Comparison of ENCODE assay signal across 9 cellular contexts in genomic region chr6:17392978-17393334, GRCh38. TPM values are rescaled to one million over a fixed set of nuclear protein-coding genes. Genes with fewer than 3 reads are reported as not detected.
DNase-seq lines count a peak whose midpoint lies in the region; ATAC-seq and TF ChIP-seq lines count a peak whose summit lies in the region.
"Had no signal": no experiment of that assay in that cellular context is flagged by ENCODE, and none has a peak within 500 bp of the region (broad histone marks: within the 10 kb centered on the region; RNA-seq: fewer than 3 reads in every experiment).

No MANE protein-coding gene starts in this region.

- CTCF ChIA-PET in T-cell (lab: Charles Lee) = no interaction called here

- H4K20me1 ChIP-seq in BLaER1 = no peaks in the 10 kb centered on the region

- ATAC-seq in T-cell (replicated peaks in 1 of 4) = no peak
- ATAC-seq in gastroesophageal sphincter = peak; percentile 3
- ATAC-seq in stimulated activated naive B cell treated with anti-CD40 and anti-IgM and Interleukin-4, amounts not matched to agents 10 μg/mL and 1 μg/mL and 100 μg/mL, for 72 hours (replicated peaks) = no peak

- no peak for TF ChIP-seq POLR2A in gastroesophageal sphincter (IDR thresholded peaks at IDR 0.05)
- TF ChIP-seq POLR2A in ovary (IDR thresholded peaks at IDR 0.05) = no peak

- peaks cover 15% of the 10 kb centered on the region for H3K4me1 ChIP-seq in BLaER1
- H3K4me1 ChIP-seq in gastroesophageal sphincter = peaks cover 0 to 23% (median 7%) of the 10 kb centered on the region in 3 donors
- H3K4me1 ChIP-seq in ovary (ENCODE audit: insufficient read depth) = no peaks in the 10 kb centered on the region

- H3K27ac ChIP-seq in BLaER1 (no peak overlapping the region), gastroesophageal sphincter (peak overlapping the region; percentile 85 to 98 (median 96)), ovary (peak overlapping the region in 1 of 2 donors; percentile 46)

- H3K36me3 Mint-ChIP-seq in T-cell = no peaks in the 10 kb centered on the region
- no peaks in the 10 kb centered on the region for H3K36me3 Mint-ChIP-seq in stimulated activated naive B cell treated with anti-CD40 and anti-IgM and Interleukin-4, amounts not matched to agents 10 μg/mL and 1 μg/mL and 100 μg/mL, for 72 hours

- H3K36me3 ChIP-seq in BLaER1 (no peaks in the 10 kb centered on the region), gastroesophageal sphincter (no peaks in the 10 kb centered on the region), ovary (no peaks in the 10 kb centered on the region)

- no peak for DNase-seq in T-cell
- no peak for DNase-seq in ovary
- DNase-seq in stimulated activated naive B cell treated with anti-CD40 and anti-IgM and Interleukin-4, amounts not matched to agents 10 μg/mL and 1 μg/mL and 100 μg/mL, for 72 hours = no peak
- no peak for DNase-seq in stimulated activated CD4-positive, alpha-beta T cell treated with anti-CD3 and anti-CD28 coated beads, Interleukin-1b, Interleukin-23, amount 100 ng/mL, for 48 hours
- no peak for DNase-seq in stimulated activated CD8-positive, alpha-beta memory T cell treated with anti-CD3 and anti-CD28 coated beads, Interleukin-4, amount 100 ng/mL, for 48 hours
- no peak for DNase-seq in DMS 273 (lab: John Stamatoyannopoulos, UW; ENCODE audit: unreplicated experiment)
- DNase-seq: stimulated activated CD4-positive, alpha-beta T cell treated with anti-CD3 and anti-CD28 coated beads, Interleukin-4, amount 100 ng/mL, for 1 hour had no signal

- H3K27ac Mint-ChIP-seq in T-cell = no peak overlapping the region
- no peak overlapping the region for H3K27ac Mint-ChIP-seq in stimulated activated naive B cell treated with anti-CD40 and anti-IgM and Interleukin-4, amounts not matched to agents 10 μg/mL and 1 μg/mL and 100 μg/mL, for 72 hours

- H3K9ac ChIP-seq in BLaER1 = peak overlapping the region; percentile 83; the same call in 1 of the 2 replicates

- POLR2A ChIA-PET in T-cell (lab: Charles Lee) = no interaction called here

- WGBS in gastroesophageal sphincter (ENCODE audit: low coverage in 1 of 2), 2 donors = 6 to 10% methylated on average over 5 of the region's 5 CpGs
- 4 to 9% (median 4%) methylated on average over 5 of the region's 5 CpGs for WGBS in ovary, 3 donors

- peaks cover 50 to 59% of the 10 kb centered on the region in 2 donors for H3K27me3 Mint-ChIP-seq in T-cell
- H3K27me3 Mint-ChIP-seq in stimulated activated naive B cell treated with anti-CD40 and anti-IgM and Interleukin-4, amounts not matched to agents 10 μg/mL and 1 μg/mL and 100 μg/mL, for 72 hours = peaks cover 52 to 60% of the 10 kb centered on the region in 2 donors

- peaks cover 0 to 9% (median 9%) of the 10 kb centered on the region in 3 donors for H3K4me1 Mint-ChIP-seq in T-cell
- H3K4me1 Mint-ChIP-seq in stimulated activated naive B cell treated with anti-CD40 and anti-IgM and Interleukin-4, amounts not matched to agents 10 μg/mL and 1 μg/mL and 100 μg/mL, for 72 hours = peaks cover 6 to 8% of the 10 kb centered on the region in 2 donors

- TF ChIP-seq EP300 in gastroesophageal sphincter (IDR thresholded peaks at IDR 0.05) (no peak), ovary (IDR thresholded peaks at IDR 0.05) (no peak)

- peak overlapping the region; percentile 86 for H3K4me2 ChIP-seq in BLaER1

- H3K4me3 Mint-ChIP-seq in T-cell = peak overlapping the region in 2 of 3 donors; percentile 37 to 60
- H3K4me3 Mint-ChIP-seq in stimulated activated naive B cell treated with anti-CD40 and anti-IgM and Interleukin-4, amounts not matched to agents 10 μg/mL and 1 μg/mL and 100 μg/mL, for 72 hours = peak overlapping the region in 1 of 2 donors; percentile 72

- TF ChIP-seq CTCF in gastroesophageal sphincter (IDR thresholded peaks at IDR 0.05) = no peak
- TF ChIP-seq CTCF in ovary (IDR thresholded peaks at IDR 0.05) = no peak

- H3K9me3 ChIP-seq in BLaER1 (peaks cover 11% of the 10 kb centered on the region; the same call in 1 of the 2 replicates), gastroesophageal sphincter (no peaks in the 10 kb centered on the region), ovary (no peaks in the 10 kb centered on the region)

- intact Hi-C loops in ovary (cut with DNase I) = loop anchor here in 1 of 4 donors (10.0 kb wide), 1 partner anchor 108 kb away; the partner anchor contains the start of gene RBM24

- H3K4me3 ChIP-seq in BLaER1 (peak overlapping the region; percentile 82), gastroesophageal sphincter (peak overlapping the region; percentile 94 to 97), ovary (peak overlapping the region; percentile 75)

- peaks cover 0 to 3% (median 0%) of the 10 kb centered on the region in 3 donors for H3K9me3 Mint-ChIP-seq in T-cell
- peaks cover 0 to 2% of the 10 kb centered on the region in 2 donors for H3K9me3 Mint-ChIP-seq in stimulated activated naive B cell treated with anti-CD40 and anti-IgM and Interleukin-4, amounts not matched to agents 10 μg/mL and 1 μg/mL and 100 μg/mL, for 72 hours

- H3K27me3 ChIP-seq in BLaER1 = peaks cover 5% of the 10 kb centered on the region; the same call in 1 of the 2 replicates
- no peaks in the 10 kb centered on the region for H3K27me3 ChIP-seq in gastroesophageal sphincter
- no peaks in the 10 kb centered on the region for H3K27me3 ChIP-seq in ovary

RNA-seq across cellular contexts. Expression of gene CAP2, which starts 0.4 kb away (rescaled TPM):
- total RNA-seq in T-cell = under 1 TPM in 1 of 5 donors, not detected in 4; 0.20 TPM
- 10 to 100 TPM; 28.5 to 66.5 (median 59.0) TPM for total RNA-seq in gastroesophageal sphincter
- 10 to 100 TPM in 1 of 7 donors, 1 to 10 TPM in 6; 2.0 to 16.6 (median 4.5) TPM for total RNA-seq in ovary
- polyA plus RNA-seq in ovary = 10 to 100 TPM in 1 of 2 donors, 1 to 10 TPM in 1; 5.0 to 21.7 TPM
